16 cellular contexts compared by ENCODE assay signal in the genomic region with DNA sequence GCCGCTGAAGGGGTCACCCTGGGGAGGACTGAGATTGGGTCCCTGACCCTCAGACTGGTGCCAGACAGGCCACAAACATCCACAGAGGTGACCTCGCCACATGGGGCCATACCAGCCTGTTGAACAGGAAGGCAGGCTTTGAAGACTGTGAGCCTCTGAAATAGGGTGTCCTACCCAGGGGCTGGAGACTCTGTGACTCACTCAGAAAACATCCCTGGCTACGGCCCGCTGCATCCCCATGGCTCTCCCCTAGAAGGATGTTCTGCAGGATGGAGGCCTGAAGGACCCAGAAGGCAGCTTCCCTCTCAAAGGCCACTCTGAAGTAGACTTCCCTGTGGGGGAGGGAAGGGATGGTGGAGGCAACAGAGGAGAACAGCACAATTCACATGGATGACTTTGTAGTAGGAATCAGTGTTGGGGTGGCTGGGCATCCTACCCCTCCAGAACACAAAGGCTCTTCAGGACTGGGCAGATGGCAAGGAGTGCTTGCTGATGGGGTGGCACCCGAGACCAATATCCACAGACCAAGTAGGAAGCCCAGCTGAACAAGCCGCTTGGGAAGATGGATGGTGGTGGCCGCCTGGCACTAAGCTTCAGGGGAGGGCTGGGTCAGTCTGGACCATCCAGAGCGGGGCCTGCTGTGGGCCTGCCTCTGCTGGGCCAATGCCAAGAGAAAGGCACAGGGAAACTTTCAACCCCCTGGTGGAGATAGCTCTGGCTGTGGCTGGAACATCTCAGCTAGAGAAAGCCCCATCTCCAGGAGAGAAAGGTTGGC. TPM values are rescaled to one million over a fixed set of nuclear protein-coding genes. Genes with fewer than 3 reads are reported as not detected.
A peak's percentile ranks its signal among the peaks of the same experiment; 100 is the strongest.
DNase-seq lines count a peak whose midpoint lies in the region; ATAC-seq and TF ChIP-seq lines count a peak whose summit lies in the region.
"Had no signal": no experiment of that assay in that cellular context is flagged by ENCODE, and none has a peak within 500 bp of the region (broad histone marks: within the 10 kb centered on the region; RNA-seq: fewer than 3 reads in every experiment).

No MANE protein-coding gene starts in this region.

- H3K4me1 ChIP-seq in fibroblast of lung (ENCODE audit: control insufficient read depth, extremely low read depth, insufficient read depth, low read length) (peaks cover 37% of the 10 kb centered on the region), sigmoid colon (peaks cover 0 to 22% (median 12%) of the 10 kb centered on the region in 4 donors), gastrocnemius medialis (peaks cover 5 to 8% of the 10 kb centered on the region in 2 donors)
- no peaks in the 10 kb centered on the region for H3K4me1 ChIP-seq in naive thymus-derived CD4-positive, alpha-beta T cell (ENCODE audit: control insufficient read depth in 2 of 2, insufficient read depth in 2 of 2, low read length in 2 of 2)
- H3K4me1 ChIP-seq: parathyroid adenoma had no signal

- in situ Hi-C loops in gastrocnemius medialis (cut with MboI; ENCODE audit: low sequenced_read_pairs in 4 of 4), result no loop called here

- H3K4me3 ChIP-seq in fibroblast of lung (replicated peaks in 1 of 4; ENCODE audit: control extremely low read depth in 1 of 4, insufficient read depth in 1 of 4, low read depth in 3 of 4, low read length in 4 of 4) (no peak overlapping the region), sigmoid colon (no peak overlapping the region), gastrocnemius medialis (no peak overlapping the region)
- H3K4me3 ChIP-seq in naive thymus-derived CD4-positive, alpha-beta T cell (ENCODE audit: low read length), result no peak overlapping the region
- H3K4me3 ChIP-seq: stomach had no signal

- H3K27ac ChIP-seq in fibroblast of lung (ENCODE audit: insufficient read depth, low read length) (no peak overlapping the region), sigmoid colon (no peak overlapping the region), gastrocnemius medialis (no peak overlapping the region)
- H3K27ac ChIP-seq in naive thymus-derived CD4-positive, alpha-beta T cell (ENCODE audit: low read depth, low read length), result no peak overlapping the region
- H3K27ac ChIP-seq: HL-60, parathyroid adenoma, stomach had no signal

- no peaks in the 10 kb centered on the region for H3K9me3 Mint-ChIP-seq in naive thymus-derived CD4-positive, alpha-beta T cell
- H3K9me3 Mint-ChIP-seq: activated T-cell treated with anti-CD3 and anti-CD28 coated beads, Interleukin-2, amount 50 U/mL, for 4 hours had no signal

- H3K4me2 ChIP-seq in fibroblast of lung (ENCODE audit: extremely low read depth, insufficient read depth, low read length), result no peak overlapping the region

- H3K4me3 Mint-ChIP-seq in naive thymus-derived CD4-positive, alpha-beta T cell, result no peak overlapping the region
- H3K4me3 Mint-ChIP-seq: activated T-cell treated with anti-CD3 and anti-CD28 coated beads, Interleukin-2, amount 50 U/mL, for 4 hours had no signal

- no peak overlapping the region for H2AFZ ChIP-seq in fibroblast of lung (ENCODE audit: low read length)
- H2AFZ ChIP-seq: parathyroid adenoma had no signal

- 95% methylated on average over 8 of the region's 8 CpGs for WGBS in sigmoid colon, 2 donors

- H3K9me3 ChIP-seq in fibroblast of lung (ENCODE audit: control insufficient read depth, insufficient read depth, low read depth, low read length) (no peaks in the 10 kb centered on the region), sigmoid colon (no peaks in the 10 kb centered on the region), gastrocnemius medialis (no peaks in the 10 kb centered on the region)
- no peaks in the 10 kb centered on the region for H3K9me3 ChIP-seq in naive thymus-derived CD4-positive, alpha-beta T cell (ENCODE audit: control insufficient read depth in 2 of 3, low read length in 3 of 3)
- H3K9me3 ChIP-seq: stomach had no signal

- no peaks in the 10 kb centered on the region for H4K20me1 ChIP-seq in fibroblast of lung (ENCODE audit: control insufficient read depth, extremely low read depth, insufficient read depth, low read length)

- peak; percentile 95 for DNase-seq in EL
- peak; percentile 87 for DNase-seq in RPMI7951 (ENCODE audit: low read depth)
- peak; percentile 29 to 70 for DNase-seq in fibroblast of lung (ENCODE audit: low read depth in 2 of 2)
- DNase-seq in sigmoid colon, result peak; percentile 37
- no peak for DNase-seq in stimulated activated naive CD4-positive, alpha-beta T cell treated with Interleukin-2 at 50 U/mL for 16 hours (lab: John Stamatoyannopoulos, UW)
- no peak for DNase-seq in naive thymus-derived CD4-positive, alpha-beta T cell
- DNase-seq in SIG-M5 treated with dmso at 0.1 percent for 504 hours (lab: John Stamatoyannopoulos, UW; ENCODE audit: unreplicated experiment), result no peak
- DNase-seq in gastrocnemius medialis, result no peak
- DNase-seq: activated T-cell treated with anti-CD3 and anti-CD28 coated beads, Interleukin-2, amount 50 U/mL, for 4 hours; DND-41; NCI-H510A treated with DMSO at 0.1 percent for 48 hours; SHP77 treated with DMSO at 0.1 percent for 48 hours; stimulated activated CD4-positive, alpha-beta T cell treated with anti-CD3 and anti-CD28 coated beads, Interleukin-4, amount 100 ng/mL, for 4 hours; stomach had no signal

- intact Hi-C loops in sigmoid colon (cut with DNase I), result no loop called here
- intact Hi-C loops in naive thymus-derived CD4-positive, alpha-beta T cell (cut with micrococcal nuclease), result no loop called here
- intact Hi-C loops in gastrocnemius medialis (cut with DNase I; ENCODE audit: low total_unique reads), result no loop called here

- POLR2A ChIA-PET in naive thymus-derived CD4-positive, alpha-beta T cell (lab: Charles Lee), result no interaction called here

- H3K9ac ChIP-seq in fibroblast of lung (ENCODE audit: insufficient read depth, low read length), result no peak overlapping the region
- H3K9ac ChIP-seq: parathyroid adenoma had no signal

- H3K4me1 Mint-ChIP-seq in naive thymus-derived CD4-positive, alpha-beta T cell, result peaks cover 0 to 2% (median 0%) of the 10 kb centered on the region in 7 donors

- no peaks in the 10 kb centered on the region for H3K79me2 ChIP-seq in fibroblast of lung (ENCODE audit: control insufficient read depth, insufficient read depth, low read length)
- H3K79me2 ChIP-seq: parathyroid adenoma had no signal

- H3K27me3 Mint-ChIP-seq in naive thymus-derived CD4-positive, alpha-beta T cell, result no peaks in the 10 kb centered on the region

- CTCF ChIA-PET in naive thymus-derived CD4-positive, alpha-beta T cell (lab: Charles Lee), result no interaction called here

- H3K27me3 ChIP-seq in fibroblast of lung (ENCODE audit: control insufficient read depth, insufficient read depth, low read length), result no peaks in the 10 kb centered on the region
- no peaks in the 10 kb centered on the region for H3K27me3 ChIP-seq in sigmoid colon
- H3K27me3 ChIP-seq in naive thymus-derived CD4-positive, alpha-beta T cell (ENCODE audit: control insufficient read depth in 2 of 2, insufficient read depth in 2 of 2, low read length in 2 of 2), result no peaks in the 10 kb centered on the region
- H3K27me3 ChIP-seq in gastrocnemius medialis, result no peaks in the 10 kb centered on the region
- H3K27me3 ChIP-seq: stomach had no signal

- TF ChIP-seq CTCF in fibroblast of lung (conservative IDR thresholded peaks at IDR 0.05 in 1 of 2, IDR thresholded peaks at IDR 0.05 in 1 of 2; ENCODE audit: low read depth in 1 of 2, low read length in 2 of 2) (no peak), sigmoid colon (IDR thresholded peaks at IDR 0.05) (no peak), gastrocnemius medialis (IDR thresholded peaks at IDR 0.05 in 4 of 5, conservative IDR thresholded peaks at IDR 0.05 in 1 of 5) (no peak)

- H3K36me3 ChIP-seq in fibroblast of lung (ENCODE audit: control insufficient read depth, insufficient read depth, low read length) (peaks cover 1% of the 10 kb centered on the region), sigmoid colon (no peaks in the 10 kb centered on the region), gastrocnemius medialis (no peaks in the 10 kb centered on the region)
- H3K36me3 ChIP-seq in naive thymus-derived CD4-positive, alpha-beta T cell (ENCODE audit: control insufficient read depth in 2 of 3, insufficient read depth in 3 of 3, low read length in 3 of 3), result no peaks in the 10 kb centered on the region
- H3K36me3 ChIP-seq: stomach had no signal

- no peak for ATAC-seq in naive thymus-derived CD4-positive, alpha-beta T cell
- ATAC-seq in gastrocnemius medialis, result no peak
- ATAC-seq: activated T-cell treated with anti-CD3 and anti-CD28 coated beads, Interleukin-2, amount 50 U/mL, for 4 hours had no signal

- no peak overlapping the region for H3K27ac Mint-ChIP-seq in naive thymus-derived CD4-positive, alpha-beta T cell

- no peaks in the 10 kb centered on the region for H3K36me3 Mint-ChIP-seq in naive thymus-derived CD4-positive, alpha-beta T cell

- no peak for TF ChIP-seq POLR2A in sigmoid colon (IDR thresholded peaks at IDR 0.05)
- TF ChIP-seq POLR2A in gastrocnemius medialis (IDR thresholded peaks at IDR 0.05), result no peak

- no peak for TF ChIP-seq EP300 in sigmoid colon (IDR thresholded peaks at IDR 0.05)

RNA-seq across cellular contexts. Expression of a gene that starts 37.6 kb away (rescaled TPM):
- total RNA-seq in RPMI7951 (2014; rRNA removed; shearing (Covaris generic)), result 16.9 and 18.5 TPM in 2 replicates
- 5.4 and 5.6 TPM in 2 replicates for total RNA-seq in fibroblast of lung
- polyA plus RNA-seq in fibroblast of lung, result 23.7 and 26.5 TPM in 2 replicates
- polyA plus RNA-seq in fibroblast of lung (2012), result 15.2 and 16.3 TPM in 2 replicates
- 58.6 and 71.0 TPM in 2 replicates for polyA minus RNA-seq in fibroblast of lung (ENCODE audit: low replicate concordance)
- 1 to 10 TPM; 6.3 to 7.5 (median 7.0) TPM for total RNA-seq in sigmoid colon
- polyA plus RNA-seq in sigmoid colon, result 1 to 10 TPM; 3.0 to 7.6 (median 4.2) TPM
- 10 to 100 TPM; 12.6 to 41.5 (median 40.4) TPM for total RNA-seq in naive thymus-derived CD4-positive, alpha-beta T cell
- 1 to 10 TPM; 4.9 to 6.9 TPM for polyA plus RNA-seq in naive thymus-derived CD4-positive, alpha-beta T cell
- total RNA-seq in gastrocnemius medialis, result 10 to 100 TPM; 14.0 to 39.7 (median 26.3) TPM

Comparison
In these comparisons a context has a peak if more than half of its experiments do, and no peak if none do; other contexts are left out.
1. DNase-seq: peak in EL (single experiment), RPMI7951 (single experiment), fibroblast of lung (2 of 2) and sigmoid colon (single experiment); none in stimulated activated naive CD4-positive, alpha-beta T cell treated with Interleukin-2 at 50 U/mL for 16 hours (single experiment), naive thymus-derived CD4-positive, alpha-beta T cell (0 of 9), SIG-M5 treated with dmso at 0.1 percent for 504 hours (single experiment) and gastrocnemius medialis (0 of 2).